In the genomic region with DNA sequence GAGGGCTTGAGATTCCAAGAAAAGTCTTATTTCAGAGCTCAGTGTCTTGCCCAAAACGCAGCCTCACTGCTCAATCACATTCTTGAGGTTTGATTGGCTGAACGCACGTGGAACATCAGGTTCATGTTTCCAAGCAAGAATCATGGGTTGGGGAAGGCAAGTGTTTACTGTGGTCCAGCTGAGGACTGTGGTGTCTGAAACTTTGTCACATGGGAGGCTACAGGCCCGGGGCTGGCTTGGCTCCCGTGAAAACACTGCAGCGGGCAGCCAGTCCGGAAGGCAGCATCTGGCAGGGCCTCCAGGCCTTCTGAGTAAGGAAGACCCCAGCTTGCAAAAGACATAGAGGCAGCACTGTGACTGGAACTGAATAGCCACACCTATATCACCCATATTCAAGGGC, we compare ENCODE assay signal across 13 cellular contexts.
DNase-seq lines count a peak whose midpoint lies in the region; ATAC-seq and TF ChIP-seq lines count a peak whose summit lies in the region.
"Had no signal": no experiment of that assay in that cellular context is flagged by ENCODE, and none has a peak within 500 bp of the region (broad histone marks: within the 10 kb centered on the region; RNA-seq: fewer than 3 reads in every experiment).

No MANE protein-coding gene starts in this region.

- DNase-seq in HCT116 (ENCODE audit: low read depth, low spot score) (no peak), dermis blood vessel endothelial cell (peak; percentile 59), left kidney (ENCODE audit: low read depth, low spot score) (peak; percentile 24), NCI-H1048 (lab: John Stamatoyannopoulos, UW) (no peak), NCI-H510A treated with DMSO at 0.1 percent for 48 hours (lab: John Stamatoyannopoulos, UW) (no peak), NCI-H2227 treated with DMSO at 0.1 percent for 48 hours (lab: John Stamatoyannopoulos, UW) (no peak)
- DNase-seq: activated CD4-positive, alpha-beta T cell treated with anti-CD3 and anti-CD28 coated beads for 4 hours; NCI-H69; stimulated activated naive CD8-positive, alpha-beta T cell treated with anti-CD3 and anti-CD28 coated beads, Interleukin-15, amount 100 ng/mL, for 72 hours had no signal

- H3K4me1 Mint-ChIP-seq in stimulated activated memory B cell treated with anti-CD40 and anti-IgM and Interleukin-4, amounts not matched to agents 10 μg/mL and 1 μg/mL and 100 μg/mL, for 72 hours = peaks cover 50% of the 10 kb centered on the region

- no peak overlapping the region for H3K27ac ChIP-seq in HCT116 (ENCODE audit: low read depth, low read length)

- H3K4me1 ChIP-seq in HCT116 (ENCODE audit: control insufficient read depth in 1 of 2, insufficient read depth in 2 of 2, low read length in 2 of 2) = peaks cover 6 to 10% of the 10 kb centered on the region in 2 experiments

- TF ChIP-seq RAD21 in HCT116 (IDR thresholded peaks at IDR 0.05; ENCODE audit: low read depth) = no peak

- no peak for TF ChIP-seq CTCF in HCT116 (IDR thresholded peaks at IDR 0.05 in 2 of 3, conservative IDR thresholded peaks at IDR 0.05 in 1 of 3; ENCODE audit: borderline replicate concordance in 1 of 3, insufficient read depth in 1 of 3, low read depth in 2 of 3, low read length in 2 of 3)

- H3K9me3 ChIP-seq in HCT116 (ENCODE audit: control insufficient read depth in 1 of 2, insufficient read depth in 1 of 2, low read depth in 1 of 2, low read length in 2 of 2) = no peaks in the 10 kb centered on the region

- H3K9ac ChIP-seq in HCT116 (ENCODE audit: low read length) = no peak overlapping the region

- H3K27me3 Mint-ChIP-seq in stimulated activated memory B cell treated with anti-CD40 and anti-IgM and Interleukin-4, amounts not matched to agents 10 μg/mL and 1 μg/mL and 100 μg/mL, for 72 hours = no peaks in the 10 kb centered on the region
- H3K27me3 Mint-ChIP-seq: CD8-positive, alpha-beta memory T cell; naive thymus-derived CD8-positive, alpha-beta T cell; stimulated activated naive CD8-positive, alpha-beta T cell treated with anti-CD3 and anti-CD28 coated beads, Interleukin-15, amount 100 ng/mL, for 72 hours had no signal

- CTCF ChIA-PET in HCT116 (lab: Charles Lee) = no interaction called here

- BruUV-seq in HCT116 (replicated peaks; lab: Mats Ljungman, UMichigan) = no TSS peak

- peaks cover 18% of the 10 kb centered on the region for H3K36me3 Mint-ChIP-seq in stimulated activated memory B cell treated with anti-CD40 and anti-IgM and Interleukin-4, amounts not matched to agents 10 μg/mL and 1 μg/mL and 100 μg/mL, for 72 hours

- no peak overlapping the region for H3K4me3 ChIP-seq in HCT116 (replicated peaks in 1 of 2; ENCODE audit: low read depth in 1 of 2, low read length in 2 of 2)

- no peaks in the 10 kb centered on the region for H3K9me3 Mint-ChIP-seq in stimulated activated memory B cell treated with anti-CD40 and anti-IgM and Interleukin-4, amounts not matched to agents 10 μg/mL and 1 μg/mL and 100 μg/mL, for 72 hours
- H3K9me3 Mint-ChIP-seq: CD8-positive, alpha-beta memory T cell; naive thymus-derived CD8-positive, alpha-beta T cell; stimulated activated naive CD8-positive, alpha-beta T cell treated with anti-CD3 and anti-CD28 coated beads, Interleukin-15, amount 100 ng/mL, for 72 hours had no signal

- H3K9me2 ChIP-seq in HCT116 (ENCODE audit: insufficient read depth) = no peaks in the 10 kb centered on the region

- POLR2A ChIA-PET in HCT116 (lab: Charles Lee) = no interaction called here

- H3K27me3 ChIP-seq in HCT116 (ENCODE audit: insufficient read depth, low read length) = no peaks in the 10 kb centered on the region

- no peak for TF ChIP-seq POLR2A in HCT116 (IDR thresholded peaks at IDR 0.05; ENCODE audit: borderline replicate concordance, extremely low read depth, insufficient read depth, insufficient read length)

- H3K36me3 ChIP-seq in HCT116 (ENCODE audit: control insufficient read depth in 1 of 2, insufficient read depth in 2 of 2, low read length in 2 of 2) = peaks cover 0 to 8% of the 10 kb centered on the region in 2 experiments; a peak in 2 of 4 replicates

- H3K4me3 Mint-ChIP-seq in stimulated activated memory B cell treated with anti-CD40 and anti-IgM and Interleukin-4, amounts not matched to agents 10 μg/mL and 1 μg/mL and 100 μg/mL, for 72 hours = no peak overlapping the region
- H3K4me3 Mint-ChIP-seq: naive thymus-derived CD8-positive, alpha-beta T cell; stimulated activated naive CD8-positive, alpha-beta T cell treated with anti-CD3 and anti-CD28 coated beads, Interleukin-15, amount 100 ng/mL, for 72 hours had no signal

- RAD21 ChIA-PET in HCT116 (lab: Charles Lee; ENCODE audit: low non-redundant PET in 1 of 2, low total read pairs in 2 of 2, uncharacterized antibody in 2 of 2, unreplicated experiment in 2 of 2) = no interaction called here

- H4K20me1 ChIP-seq in HCT116 (ENCODE audit: insufficient read depth) = no peaks in the 10 kb centered on the region

- no peak overlapping the region for H3K4me2 ChIP-seq in HCT116 (ENCODE audit: low read length)

- intact Hi-C loops in HCT116 (cut with micrococcal nuclease) = no loop called here

- H3K79me2 ChIP-seq in HCT116 (ENCODE audit: insufficient read depth, low read length) = no peaks in the 10 kb centered on the region

- ATAC-seq in HCT116 (0 out of 2 replicates have a peak, but pooled peaks have one; percentile 5), HG02970 (IDR thresholded peaks at IDR 0.05; ENCODE audit: low FRiP score, unreplicated experiment) (no peak)
- no peak for ATAC-seq in stimulated activated memory B cell treated with anti-CD40 and anti-IgM and Interleukin-4, amounts not matched to agents 10 μg/mL and 1 μg/mL and 100 μg/mL, for 72 hours
- ATAC-seq: naive thymus-derived CD8-positive, alpha-beta T cell; stimulated activated naive CD8-positive, alpha-beta T cell treated with anti-CD3 and anti-CD28 coated beads, Interleukin-15, amount 100 ng/mL, for 72 hours had no signal

- peak overlapping the region; percentile 17 for H3K27ac Mint-ChIP-seq in stimulated activated memory B cell treated with anti-CD40 and anti-IgM and Interleukin-4, amounts not matched to agents 10 μg/mL and 1 μg/mL and 100 μg/mL, for 72 hours
- H3K27ac Mint-ChIP-seq: stimulated activated naive CD8-positive, alpha-beta T cell treated with anti-CD3 and anti-CD28 coated beads, Interleukin-15, amount 100 ng/mL, for 72 hours had no signal

- H2AFZ ChIP-seq in HCT116 (ENCODE audit: low read depth, low read length, poor library complexity, severe bottlenecking) = no peak overlapping the region

TF ChIP-seq in HCT116, 20 proteins besides CTCF, POLR2A, EP300 and RAD21 (continues in another document):
- TF ChIP-seq SP1 (IDR thresholded peaks at IDR 0.05; ENCODE audit: low read depth) = no peak
- TF ChIP-seq JUND (IDR thresholded peaks at IDR 0.05) = no peak
- TF ChIP-seq CEBPB (IDR thresholded peaks at IDR 0.05; ENCODE audit: low read depth) = no peak
- TF ChIP-seq REST (IDR thresholded peaks at IDR 0.05; ENCODE audit: low read depth) = no peak
- TF ChIP-seq CBX3 (IDR thresholded peaks at IDR 0.05; ENCODE audit: low read depth) = no peak
- TF ChIP-seq EGR1 (IDR thresholded peaks at IDR 0.05; ENCODE audit: low read depth) = no peak
- no peak for TF ChIP-seq ATF3 (IDR thresholded peaks at IDR 0.05)
- TF ChIP-seq, protein P1, sequence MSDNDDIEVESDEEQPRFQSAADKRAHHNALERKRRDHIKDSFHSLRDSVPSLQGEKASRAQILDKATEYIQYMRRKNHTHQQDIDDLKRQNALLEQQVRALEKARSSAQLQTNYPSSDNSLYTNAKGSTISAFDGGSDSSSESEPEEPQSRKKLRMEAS (IDR thresholded peaks at IDR 0.05) = no peak
- TF ChIP-seq ZBTB33 (IDR thresholded peaks at IDR 0.05; ENCODE audit: extremely low read depth, insufficient replicate concordance, low read length) = no peak

Comparison
In these comparisons a context has a peak if more than half of its experiments do, and no peak if none do; other contexts are left out.
1. DNase-seq: peak in dermis blood vessel endothelial cell (single experiment) and left kidney (single experiment); none in HCT116 (single experiment), NCI-H1048 (single experiment), NCI-H510A treated with DMSO at 0.1 percent for 48 hours (single experiment) and NCI-H2227 treated with DMSO at 0.1 percent for 48 hours (single experiment).